In genomic region chr7:27678617-27679260, GRCh38 we compare ENCODE assay signal across 12 cellular contexts. TPM values are rescaled to one million over a fixed set of nuclear protein-coding genes. Genes with fewer than 3 reads are reported as not detected.
A peak's percentile ranks its signal among the peaks of the same experiment; 100 is the strongest.
DNase-seq lines count a peak whose midpoint lies in the region; ATAC-seq and TF ChIP-seq lines count a peak whose summit lies in the region.
"Had no signal": no experiment of that assay in that cellular context is flagged by ENCODE, and none has a peak within 500 bp of the region (broad histone marks: within the 10 kb centered on the region; RNA-seq: fewer than 3 reads in every experiment).

No MANE protein-coding gene starts in this region.

- H3K27me3 ChIP-seq in muscle layer of duodenum (ENCODE audit: low read depth, low read length): no peaks in the 10 kb centered on the region

- H3K4me1 ChIP-seq in muscle layer of duodenum (ENCODE audit: control insufficient read depth in 1 of 2, insufficient read depth in 2 of 2, low read length in 2 of 2): no peaks in the 10 kb centered on the region

- no peaks in the 10 kb centered on the region for H3K27me3 Mint-ChIP-seq in chondrocyte (ENCODE audit: low read depth)
- H3K27me3 Mint-ChIP-seq: activated CD8-positive, alpha-beta memory T cell treated with anti-CD3 and anti-CD28 coated beads, Interleukin-2, amount 10 ng/mL, durations not matched to agents 7 days and 5 days had no signal

- no peak overlapping the region for H3K4me3 ChIP-seq in muscle layer of duodenum (ENCODE audit: low read depth in 1 of 2, low read length in 2 of 2)

- peaks cover 28% of the 10 kb centered on the region for H3K4me1 Mint-ChIP-seq in chondrocyte (ENCODE audit: low read depth)
- H3K4me1 Mint-ChIP-seq: activated CD8-positive, alpha-beta memory T cell treated with anti-CD3 and anti-CD28 coated beads, Interleukin-2, amount 10 ng/mL, durations not matched to agents 7 days and 5 days had no signal

- DNase-seq in A172 (ENCODE audit: low spot score) (peak; percentile 66), LHCN-M2 (ENCODE audit: low read depth) (peak; percentile 46), chondrocyte (ENCODE audit: low spot score) (no peak), SHP77 treated with DMSO at 0.1 percent for 48 hours (lab: John Stamatoyannopoulos, UW) (no peak), NCI-H2196 treated with DMSO at 0.1 percent for 48 hours (lab: John Stamatoyannopoulos, UW; ENCODE audit: unreplicated experiment) (no peak)
- DNase-seq in stimulated activated CD4-positive, alpha-beta T cell treated with anti-CD3 and anti-CD28 coated beads, Interleukin-4, amount 100 ng/mL, for 24 hours: no peak
- DNase-seq: activated CD8-positive, alpha-beta memory T cell treated with anti-CD3 and anti-CD28 coated beads, Interleukin-2, amount 10 ng/mL, durations not matched to agents 7 days and 5 days; amygdala; NCI-H524 had no signal

- no peaks in the 10 kb centered on the region for H3K9me3 ChIP-seq in muscle layer of duodenum (ENCODE audit: control insufficient read depth in 1 of 2, low read length in 2 of 2)

- H3K27ac Mint-ChIP-seq in chondrocyte (ENCODE audit: unreplicated experiment): peak overlapping the region; percentile 95
- H3K27ac Mint-ChIP-seq: activated CD8-positive, alpha-beta memory T cell treated with anti-CD3 and anti-CD28 coated beads, Interleukin-2, amount 10 ng/mL, durations not matched to agents 7 days and 5 days; T-helper 1 cell treated with Interleukin-12 subunit alpha and Interleukin-12 subunit beta and Interleukin-4 antibody, amounts not matched to agents 30 μg/mL and 1 μg/mL, for 36 hours had no signal

- TF ChIP-seq CTCF in chondrocyte (IDR thresholded peaks at IDR 0.05): no peak

- no peaks in the 10 kb centered on the region for H3K36me3 ChIP-seq in muscle layer of duodenum (ENCODE audit: control insufficient read depth in 1 of 2, insufficient read depth in 2 of 2, low read length in 2 of 2)

- peaks cover 6% of the 10 kb centered on the region for H3K9me3 Mint-ChIP-seq in chondrocyte (ENCODE audit: low read depth)
- H3K9me3 Mint-ChIP-seq: T-helper 1 cell treated with Interleukin-12 subunit alpha and Interleukin-12 subunit beta and Interleukin-4 antibody, amounts not matched to agents 30 μg/mL and 1 μg/mL, for 36 hours had no signal

- ATAC-seq in GM21723 (IDR thresholded peaks at IDR 0.05; ENCODE audit: unreplicated experiment): no peak
- ATAC-seq: activated CD8-positive, alpha-beta memory T cell treated with anti-CD3 and anti-CD28 coated beads, Interleukin-2, amount 10 ng/mL, durations not matched to agents 7 days and 5 days had no signal

- H3K27ac ChIP-seq in muscle layer of duodenum (ENCODE audit: low read length): peak overlapping the region; percentile 73

- H3K36me3 Mint-ChIP-seq in chondrocyte (ENCODE audit: low read depth): no peaks in the 10 kb centered on the region
- H3K36me3 Mint-ChIP-seq: activated CD8-positive, alpha-beta memory T cell treated with anti-CD3 and anti-CD28 coated beads, Interleukin-2, amount 10 ng/mL, durations not matched to agents 7 days and 5 days had no signal

- no peak overlapping the region for H3K4me3 Mint-ChIP-seq in chondrocyte (ENCODE audit: unreplicated experiment)
- H3K4me3 Mint-ChIP-seq: activated CD8-positive, alpha-beta memory T cell treated with anti-CD3 and anti-CD28 coated beads, Interleukin-2, amount 10 ng/mL, durations not matched to agents 7 days and 5 days; T-helper 1 cell treated with Interleukin-12 subunit alpha and Interleukin-12 subunit beta and Interleukin-4 antibody, amounts not matched to agents 30 μg/mL and 1 μg/mL, for 36 hours had no signal

RNA-seq across cellular contexts. Expression of gene HIBADH, which starts 16.1 kb away (rescaled TPM):
- 120 and 123 TPM in 2 replicates for total RNA-seq in A172 (2014; rRNA removed; shearing (Covaris generic))
- total RNA-seq in LHCN-M2 (2014; rRNA removed) (91.4 and 99.7 TPM in 2 replicates), chondrocyte (18.9 to 24.4 TPM (median 20.6 TPM) in 3 replicates)
- polyA plus RNA-seq in LHCN-M2 (2012): 80.3 TPM

Comparison
In these comparisons a context has a peak if more than half of its experiments do, and no peak if none do; other contexts are left out.
1. DNase-seq: peak in A172 (single experiment) and LHCN-M2 (single experiment); none in chondrocyte (single experiment), SHP77 treated with DMSO at 0.1 percent for 48 hours (single experiment), NCI-H2196 treated with DMSO at 0.1 percent for 48 hours (single experiment) and stimulated activated CD4-positive, alpha-beta T cell treated with anti-CD3 and anti-CD28 coated beads, Interleukin-4, amount 100 ng/mL, for 24 hours (single experiment).